In genomic region chr3:48422691-48423090, GRCh38 we compare ENCODE assay signal across 29 cellular contexts. TPM values are rescaled to one million over a fixed set of nuclear protein-coding genes. Genes with fewer than 3 reads are reported as not detected.
A peak's percentile ranks its signal among the peaks of the same experiment; 100 is the strongest.
DNase-seq lines count a peak whose midpoint lies in the region; ATAC-seq and TF ChIP-seq lines count a peak whose summit lies in the region.
"Had no signal": no experiment of that assay in that cellular context is flagged by ENCODE, and none has a peak within 500 bp of the region (broad histone marks: within the 10 kb centered on the region; RNA-seq: fewer than 3 reads in every experiment).

No MANE protein-coding gene starts in this region.

- H3K27ac Mint-ChIP-seq in WTC11 = peak overlapping the region; percentile 89
- peak overlapping the region; percentile 91 for H3K27ac Mint-ChIP-seq in nephron progenitor cell
- H3K27ac Mint-ChIP-seq: activated B cell treated with CpG ODN at 0.5 μM for 24 hours, natural killer cell had no signal

- H3K9me3 ChIP-seq in vagina = no peaks in the 10 kb centered on the region
- H3K9me3 ChIP-seq: SK-N-SH had no signal

- H3K36me3 Mint-ChIP-seq in WTC11 (peaks cover 5% of the 10 kb centered on the region; the same call in 1 of the 2 replicates), nephron progenitor cell (ENCODE audit: low read depth) (peaks cover 5% of the 10 kb centered on the region)
- H3K36me3 Mint-ChIP-seq: natural killer cell had no signal

- no peak for ATAC-seq in WTC11
- ATAC-seq in GM19395 (IDR thresholded peaks at IDR 0.05; ENCODE audit: unreplicated experiment) = no peak
- no peak for ATAC-seq in HG02798 (IDR thresholded peaks at IDR 0.05; ENCODE audit: poor library complexity, unreplicated experiment)
- ATAC-seq: left ventricle myocardium superior; natural killer cell; stimulated activated naive CD8-positive, alpha-beta T cell treated with anti-CD3 and anti-CD28 coated beads, Interleukin-15, Interleukin-2, amounts not matched to agents 100 U/mL and 50 U/mL, for 24 hours had no signal

- TF ChIP-seq POLR2A in vagina (IDR thresholded peaks at IDR 0.05) = no peak

- CTCF ChIA-PET in WTC11 (lab: Charles Lee) = interaction anchor here (1.0 to 18.3 kb wide), 9 partner anchors 10 to 1477 kb away, joined by 3 to 218 read pairs (median 7); partner anchors contain the start of genes CCDC51 and TMA7

- peaks cover 0 to 34% of the 10 kb centered on the region in 2 donors for H3K36me3 ChIP-seq in vagina

- H3K27me3 Mint-ChIP-seq in WTC11 (ENCODE audit: low read depth) (no peaks in the 10 kb centered on the region), nephron progenitor cell (ENCODE audit: low read depth, poor library complexity) (no peaks in the 10 kb centered on the region)

- H3K4me3 ChIP-seq in coronary artery (peak overlapping the region; percentile 35), vagina (no peak overlapping the region)
- H3K4me3 ChIP-seq: GM12878 had no signal

- H3K4me1 ChIP-seq in vagina = peaks cover 62% of the 10 kb centered on the region

- POLR2A ChIA-PET in WTC11 (lab: Charles Lee) = no interaction called here

- peak overlapping the region; percentile 1 to 99 for H3K27ac ChIP-seq in coronary artery
- peak overlapping the region; percentile 9 for H3K27ac ChIP-seq in vagina
- H3K27ac ChIP-seq: HL-60 had no signal

- no peak for DNase-seq in WTC11 (ENCODE audit: low spot score)
- DNase-seq in coronary artery (ENCODE audit: low spot score) = no peak
- DNase-seq in nephron progenitor cell = no peak
- DNase-seq in vagina (ENCODE audit: extremely low spot score in 2 of 2) = no peak
- no peak for DNase-seq in glomerular visceral epithelial cell (ENCODE audit: extremely low spot score)
- DNase-seq: activated B cell treated with CpG ODN at 0.5 μM for 24 hours; activated CD4-positive, alpha-beta T cell treated with anti-CD3 and anti-CD28 coated beads, Interleukin-2, amount 10 ng/mL, durations not matched to agents 7 days and 5 days; activated T-cell treated with anti-CD3 and anti-CD28 coated beads, Interleukin-2, amount 50 U/mL, for 48 hours; cerebellar nuclear complex; COR-L47; KG1; left ventricle myocardium superior; MM.1S; natural killer cell; NCI-H1417; NCI-H2029 treated with DMSO at 0.1 percent for 48 hours; NCI-H526 treated with DMSO at 0.1 percent for 48 hours; NK-92 treated with Interleukin-12 subunit alpha and Interleukin-12 subunit beta, amount 100 ng/mL, for 24 hours; SK-N-SH; small intestine; stimulated activated naive CD8-positive, alpha-beta T cell treated with anti-CD3 and anti-CD28 coated beads, Interleukin-15, Interleukin-2, amounts not matched to agents 100 U/mL and 50 U/mL, for 24 hours had no signal

- intact Hi-C loops in vagina (cut with DNase I) = no loop called here

- TF ChIP-seq CTCF in WTC11 (IDR thresholded peaks at IDR 0.05) (no peak), coronary artery (IDR thresholded peaks at IDR 0.05) (no peak), nephron progenitor cell (IDR thresholded peaks at IDR 0.05) (no peak), vagina (IDR thresholded peaks at IDR 0.05) (no peak)

- no peaks in the 10 kb centered on the region for H3K27me3 ChIP-seq in vagina

- H3K9me3 Mint-ChIP-seq in WTC11 = no peaks in the 10 kb centered on the region
- no peaks in the 10 kb centered on the region for H3K9me3 Mint-ChIP-seq in nephron progenitor cell
- H3K9me3 Mint-ChIP-seq: activated B cell treated with CpG ODN at 0.5 μM for 24 hours; activated CD4-positive, alpha-beta T cell treated with anti-CD3 and anti-CD28 coated beads, Interleukin-2, amount 10 ng/mL, durations not matched to agents 7 days and 5 days; natural killer cell had no signal

- H3K4me1 Mint-ChIP-seq in WTC11 = peaks cover 23% of the 10 kb centered on the region
- H3K4me1 Mint-ChIP-seq in nephron progenitor cell = peaks cover 39% of the 10 kb centered on the region
- H3K4me1 Mint-ChIP-seq: activated B cell treated with CpG ODN at 0.5 μM for 24 hours had no signal

- no peak overlapping the region for H3K4me3 Mint-ChIP-seq in WTC11
- no peak overlapping the region for H3K4me3 Mint-ChIP-seq in nephron progenitor cell
- H3K4me3 Mint-ChIP-seq: activated B cell treated with CpG ODN at 0.5 μM for 24 hours; activated CD4-positive, alpha-beta T cell treated with anti-CD3 and anti-CD28 coated beads, Interleukin-2, amount 10 ng/mL, durations not matched to agents 7 days and 5 days; natural killer cell had no signal

TF ChIP-seq in WTC11, 78 proteins besides CTCF, POLR2A, EP300 and RAD21:
- no peak for TF ChIP-seq PREB (CRISPR knock-in tag; IDR thresholded peaks at IDR 0.05; ENCODE audit: borderline replicate concordance)
- TF ChIP-seq OVOL2 (CRISPR knock-in tag; IDR thresholded peaks at IDR 0.05; ENCODE audit: borderline replicate concordance) = no peak
- no peak for TF ChIP-seq ZNF138 (CRISPR knock-in tag; conservative IDR thresholded peaks at IDR 0.05)
- TF ChIP-seq GABPB1 (CRISPR knock-in tag; IDR thresholded peaks at IDR 0.05) = no peak
- TF ChIP-seq CDX4 (CRISPR knock-in tag; IDR thresholded peaks at IDR 0.05; ENCODE audit: borderline replicate concordance) = no peak
- TF ChIP-seq TEAD1 (CRISPR knock-in tag; IDR thresholded peaks at IDR 0.05) = no peak
- no peak for TF ChIP-seq NFATC4 (CRISPR knock-in tag; IDR thresholded peaks at IDR 0.05)
- TF ChIP-seq E2F4 (CRISPR knock-in tag; IDR thresholded peaks at IDR 0.05; ENCODE audit: borderline replicate concordance, low read depth) = no peak
- no peak for TF ChIP-seq ZNF219 (CRISPR knock-in tag; IDR thresholded peaks at IDR 0.05; ENCODE audit: borderline replicate concordance)

RNA-seq across cellular contexts. Expression of gene PLXNB1, which starts 7.2 kb away (rescaled TPM):
- 119 to 143 TPM (median 125 TPM) in 3 replicates for total RNA-seq in WTC11 (2021)
- total RNA-seq in vagina = 257 TPM

RNA-seq across cellular contexts. Expression of gene CCDC51, which starts 17.2 kb away (rescaled TPM):
- 23.9 to 25.1 TPM (median 24.7 TPM) in 3 replicates for total RNA-seq in WTC11 (2021)
- 11.5 TPM for total RNA-seq in vagina

RNA-seq across cellular contexts. Expression of gene TMA7, which starts 17.4 kb away (rescaled TPM):
- total RNA-seq in WTC11 (2021) (281 to 318 TPM (median 285 TPM) in 3 replicates), vagina (251 TPM)

RNA-seq across cellular contexts. Expression of gene ATRIP, which starts 23.8 kb away (rescaled TPM):
- 15.5 to 18.2 TPM (median 15.6 TPM) in 3 replicates for total RNA-seq in WTC11 (2021)
- 13.8 TPM for total RNA-seq in vagina

RNA-seq across cellular contexts. Expression of gene FBXW12, which starts 50.7 kb away (rescaled TPM):
- 1.9 to 2.5 TPM (median 2.0 TPM) in 3 replicates for total RNA-seq in WTC11 (2021)
- total RNA-seq in vagina = not detected
- total RNA-seq: activated B cell treated with CpG ODN at 0.5 μM for 24 hours; activated CD4-positive, alpha-beta T cell treated with anti-CD3 and anti-CD28 coated beads, Interleukin-2, amount 10 ng/mL, durations not matched to agents 7 days and 5 days; glomerular endothelial cell; left ventricle myocardium superior; osteocyte; renal cortical epithelial cell; T-helper 1 cell treated with Interleukin-12 subunit alpha and Interleukin-12 subunit beta and Interleukin-4 antibody, amounts not matched to agents 30 ng/mL and 1 ng/mL, for 36 hours had no signal
